28 cellular contexts compared by ENCODE assay signal in the genomic region with DNA sequence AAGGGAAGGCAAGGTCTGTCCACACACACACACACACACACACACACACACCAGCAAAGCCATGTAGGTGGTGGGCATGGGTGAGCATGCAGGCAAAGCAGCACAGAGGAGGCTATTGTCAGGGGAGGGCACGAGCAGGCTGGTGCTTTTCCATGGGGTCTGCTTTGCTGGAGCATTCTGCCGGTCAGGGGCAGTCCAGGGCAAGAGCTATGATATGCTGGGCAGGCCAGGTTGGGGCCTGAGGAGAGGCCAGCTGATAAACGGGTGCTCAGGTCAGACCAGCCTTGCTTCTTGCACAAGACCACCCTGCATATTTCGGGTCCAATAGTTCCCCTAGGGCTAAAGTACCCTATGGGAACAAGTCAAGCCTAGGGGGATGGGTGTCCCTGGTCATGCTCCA.
"Had no signal": no experiment of that assay in that cellular context is flagged by ENCODE, and none has a peak within 500 bp of the region (broad histone marks: within the 10 kb centered on the region; RNA-seq: fewer than 3 reads in every experiment).

No MANE protein-coding gene starts in this region.

- H3K27me3 ChIP-seq: brain microvascular endothelial cell, MG63, SJCRH30 had no signal

- H3K4me1 ChIP-seq: SJCRH30 had no signal

- H3K4me1 Mint-ChIP-seq: activated naive CD4-positive, alpha-beta T cell treated with anti-CD3 and anti-CD28 coated beads, Interleukin-2, amount 10 ng/mL, durations not matched to agents 7 days and 5 days; activated naive CD8-positive, alpha-beta T cell treated with anti-CD3 and anti-CD28 coated beads, Interleukin-2, amount 50 U/mL, for 24 hours had no signal

- H3K36me3 ChIP-seq: brain microvascular endothelial cell, MG63, SJCRH30 had no signal

- H3K27ac Mint-ChIP-seq: activated B cell treated with CpG ODN at 0.5 μM for 24 hours; activated CD4-positive, alpha-beta memory T cell treated with anti-CD3 and anti-CD28 coated beads for 36 hours; activated naive CD4-positive, alpha-beta T cell treated with anti-CD3 and anti-CD28 coated beads, Interleukin-2, amount 10 ng/mL, durations not matched to agents 7 days and 5 days; activated naive CD8-positive, alpha-beta T cell; activated naive CD8-positive, alpha-beta T cell treated with anti-CD3 and anti-CD28 coated beads, Interleukin-2, amount 50 U/mL, for 24 hours had no signal

- DNase-seq: activated B cell treated with CpG ODN at 0.5 μM for 24 hours; activated CD4-positive, alpha-beta memory T cell treated with anti-CD3 and anti-CD28 coated beads for 36 hours; activated CD4-positive, alpha-beta T cell treated with anti-CD3 and anti-CD28 coated beads for 4 hours; activated CD4-positive, alpha-beta T cell treated with anti-CD3 and anti-CD28 coated beads, Interleukin-2, amount 50 U/mL, for 1 hour; activated CD4-positive, CD25-positive, alpha-beta regulatory T cell treated with anti-CD3 and anti-CD28 coated beads, Interleukin-2, amount 50 U/mL, for 72 hours; activated CD8-positive, alpha-beta memory T cell treated with anti-CD3 and anti-CD28 coated beads, Interleukin-2, amount 50 U/mL, for 4 hours; activated effector memory CD4-positive, alpha-beta T cell treated with Interleukin-2 at 50 U/mL for 16 hours; activated naive CD4-positive, alpha-beta T cell treated with anti-CD3 and anti-CD28 coated beads, Interleukin-2, amount 10 ng/mL, durations not matched to agents 7 days and 5 days; activated naive CD8-positive, alpha-beta T cell treated with anti-CD3 and anti-CD28 coated beads, Interleukin-2, amount 50 U/mL, for 24 hours; activated T-cell treated with anti-CD3 and anti-CD28 coated beads for 4 hours; activated T-cell treated with anti-CD3 and anti-CD28 coated beads, Interleukin-2, amount 50 U/mL, for 48 hours; anterior cingulate cortex; brain microvascular endothelial cell; Kasumi-1; KG1; MG63; NCI-H1048; NCI-H1105 treated with DMSO at 0.1 percent for 48 hours; NCI-H1436 treated with DMSO at 0.1 percent for 48 hours; NCI-H1694 treated with DMSO at 0.1 percent for 48 hours; NCI-H2029; NCI-H345; SHP77; SJCRH30; T1000 had no signal

- H3K27ac ChIP-seq: brain microvascular endothelial cell, SJCRH30, SK-N-MC had no signal

- H3K9me3 ChIP-seq: MG63, SJCRH30 had no signal

- H3K27me3 Mint-ChIP-seq: activated B cell treated with CpG ODN at 0.5 μM for 24 hours; activated CD4-positive, alpha-beta memory T cell treated with anti-CD3 and anti-CD28 coated beads for 36 hours; activated naive CD4-positive, alpha-beta T cell treated with anti-CD3 and anti-CD28 coated beads, Interleukin-2, amount 10 ng/mL, durations not matched to agents 7 days and 5 days; activated naive CD8-positive, alpha-beta T cell; activated naive CD8-positive, alpha-beta T cell treated with anti-CD3 and anti-CD28 coated beads, Interleukin-2, amount 50 U/mL, for 24 hours had no signal

- H3K4me3 Mint-ChIP-seq: activated B cell treated with CpG ODN at 0.5 μM for 24 hours; activated CD4-positive, alpha-beta memory T cell treated with anti-CD3 and anti-CD28 coated beads for 36 hours; activated naive CD4-positive, alpha-beta T cell treated with anti-CD3 and anti-CD28 coated beads, Interleukin-2, amount 10 ng/mL, durations not matched to agents 7 days and 5 days; activated naive CD8-positive, alpha-beta T cell; activated naive CD8-positive, alpha-beta T cell treated with anti-CD3 and anti-CD28 coated beads, Interleukin-2, amount 50 U/mL, for 24 hours had no signal

- H3K36me3 Mint-ChIP-seq: activated naive CD4-positive, alpha-beta T cell treated with anti-CD3 and anti-CD28 coated beads, Interleukin-2, amount 10 ng/mL, durations not matched to agents 7 days and 5 days had no signal

- ATAC-seq: activated naive CD8-positive, alpha-beta T cell treated with anti-CD3 and anti-CD28 coated beads, Interleukin-2, amount 50 U/mL, for 24 hours; Panc1 had no signal

- H3K4me3 ChIP-seq: MG63, SJCRH30, SK-N-MC had no signal
